Comparison of ENCODE assay signal across 8 cellular contexts in the genomic region with DNA sequence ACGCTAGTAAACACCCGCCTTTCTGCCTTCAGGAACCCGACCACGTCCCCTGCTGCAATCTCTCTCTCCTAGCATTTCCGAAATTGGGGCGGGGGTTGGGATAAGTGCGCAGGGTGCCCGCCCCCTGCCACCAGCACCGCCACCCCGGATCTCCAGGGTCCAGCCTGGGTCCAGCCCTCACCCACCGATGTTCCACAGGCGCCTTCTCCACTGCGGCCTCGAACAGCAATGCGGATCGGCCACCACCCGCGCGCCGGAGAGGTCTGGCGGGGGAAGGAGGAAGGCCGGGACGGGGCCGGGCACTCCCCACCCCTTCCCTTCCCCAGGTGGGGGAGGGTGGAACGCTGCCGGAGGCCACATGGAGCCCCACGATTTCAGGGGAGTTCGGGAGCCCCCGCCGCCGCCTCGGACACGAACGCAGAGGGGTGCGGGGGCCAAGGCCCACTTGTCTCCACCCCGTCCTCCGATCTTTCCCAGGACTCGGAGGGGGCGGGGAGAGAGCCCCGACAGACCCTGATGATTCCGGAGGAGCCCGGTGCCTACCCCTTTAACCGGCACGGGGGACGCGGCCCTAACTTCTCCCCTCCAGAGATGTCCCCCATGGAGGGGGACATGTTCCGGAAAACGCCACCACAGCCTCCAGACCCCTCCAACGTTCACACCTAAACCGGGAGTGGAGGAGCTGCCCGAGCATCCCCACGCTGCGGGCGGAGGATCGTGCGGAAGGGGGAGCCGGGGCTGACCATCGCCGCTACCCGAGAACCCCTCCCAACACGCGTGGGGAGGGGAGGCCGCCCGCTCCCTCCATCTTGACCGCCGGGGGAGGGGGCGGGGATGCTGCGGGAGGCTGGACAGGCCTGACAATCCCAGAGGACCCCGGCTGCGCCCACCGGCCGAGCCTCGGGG. TPM values are rescaled to one million over a fixed set of nuclear protein-coding genes. Genes with fewer than 3 reads are reported as not detected.
DNase-seq lines count a peak whose midpoint lies in the region; ATAC-seq, FAIRE-seq and TF ChIP-seq lines count a peak whose summit lies in the region.

No MANE protein-coding gene starts in this region.

- H3K4ac ChIP-seq in H1 (replicated peaks; ENCODE audit: insufficient read length, low read depth, low read length) (no peak overlapping the region), mesendoderm (ENCODE audit: low read depth, low read length) (peak overlapping the region; percentile 94)

- peak overlapping the region; percentile 16 for H3K56ac ChIP-seq in H1 (replicated peaks; ENCODE audit: insufficient read length, low read depth, low read length)
- peak overlapping the region; percentile 98 for H3K56ac ChIP-seq in mesendoderm (ENCODE audit: low read length)

- WGBS in H1 (ENCODE audit: extremely low coverage in 1 of 2, insufficient coverage in 1 of 2, insufficient read length in 1 of 2, insufficient replicate concordance in 2 of 2, low coverage in 1 of 2, low lambda C conversion rate in 2 of 2, missing lambda C conversion rate in 1 of 2), 2 experiments, result 3% methylated on average over 42 of the region's 73 CpGs; no CpG with 5 or more reads in 1 of the 2 experiments
- no CpG with 5 or more reads among the region's 73 CpGs for WGBS in mesendoderm (ENCODE audit: extremely low coverage, insufficient coverage, low lambda C conversion rate)

- H4K5ac ChIP-seq in H1 (ENCODE audit: insufficient read length, low read depth, low read length) (peak overlapping the region; percentile 88), mesendoderm (ENCODE audit: low read length) (no peak overlapping the region)

- DNase-seq in Caki2 (ENCODE audit: low read depth) (peak; percentile 40), MG63 (peak; percentile 50), H1 (ENCODE audit: low read depth in 1 of 2, low spot score in 2 of 2) (peak in 1 of 2 experiments; percentile 71), mesendoderm (peak; percentile 41)
- peak; percentile 73 for DNase-seq in activated CD8-positive, alpha-beta memory T cell treated with anti-CD3 and anti-CD28 coated beads for 24 hours
- peak; percentile 21 for DNase-seq in stimulated activated naive CD4-positive, alpha-beta T cell treated with Interleukin-2 at 50 U/mL for 16 hours (lab: John Stamatoyannopoulos, UW)

- no peak for FAIRE-seq in H1 (lab: Jason Lieb, UNC)

- no peak overlapping the region for H2BK20ac ChIP-seq in H1 (ENCODE audit: low read length)

- H3K9me3 ChIP-seq in MG63 (no peaks in the 10 kb centered on the region), H1 (ENCODE audit: insufficient read depth in 2 of 2, low read depth in 1 of 2, low read length in 1 of 2) (no peaks in the 10 kb centered on the region)

- H3K9ac ChIP-seq in H1 (replicated peaks in 1 of 4; ENCODE audit: extremely low read depth in 1 of 4, low read depth in 3 of 4, low read length in 3 of 4) (peak overlapping the region; percentile 51 to 73 (median 54)), mesendoderm (ENCODE audit: low read length) (peak overlapping the region; percentile 96)

- POLR2A ChIA-PET in H1 (lab: Charles Lee; ENCODE audit: partially characterized antibody), result interaction anchor here (1.0 to 1.6 kb wide), 3 partner anchors 9 to 184 kb away, joined by 3 to 7 read pairs (median 3); no protein-coding TSS in a partner anchor

- H3K14ac ChIP-seq in H1 (ENCODE audit: insufficient read length), result no peak overlapping the region

- H3K18ac ChIP-seq in H1 (ENCODE audit: extremely low read depth, low read length) (peak overlapping the region; percentile 83), mesendoderm (ENCODE audit: low read length) (peak overlapping the region; percentile 99)

- TF ChIP-seq EP300 in H1 (IDR thresholded peaks at IDR 0.05; ENCODE audit: borderline replicate concordance in 1 of 2, low read depth in 2 of 2, low read length in 2 of 2), result no peak

- H2BK15ac ChIP-seq in H1 (ENCODE audit: low read length) (no peak overlapping the region), mesendoderm (replicated peaks; ENCODE audit: low read depth) (no peak overlapping the region)

- H3K79me2 ChIP-seq in H1 (ENCODE audit: control insufficient read depth in 1 of 2, insufficient read depth in 2 of 2, low read length in 2 of 2) (peaks cover 4 to 54% of the 10 kb centered on the region in 2 experiments), mesendoderm (ENCODE audit: control insufficient read depth, insufficient read depth, low read length) (peaks cover 43% of the 10 kb centered on the region)

- no peak overlapping the region for H2BK120ac ChIP-seq in H1 (replicated peaks; ENCODE audit: low read depth, low read length)
- no peak overlapping the region for H2BK120ac ChIP-seq in mesendoderm (ENCODE audit: low read depth, low read length)

- no peak overlapping the region for H3K27ac ChIP-seq in H1 (ENCODE audit: low read depth, low read length)
- peak overlapping the region; percentile 89 for H3K27ac ChIP-seq in mesendoderm (ENCODE audit: low read depth, low read length)

- TF ChIP-seq RAD21 in H1 (IDR thresholded peaks at IDR 0.05 in 1 of 2, conservative IDR thresholded peaks at IDR 0.05 in 1 of 2; ENCODE audit: low read depth in 2 of 2, low read length in 2 of 2), result no peak

- in situ Hi-C loops in Caki2 (cut with HindIII; ENCODE audit: low pct_unique_long_range_greater_than_20kb, low sequenced_read_pairs), result no loop called here

- no peak for TF ChIP-seq POLR2A in H1 (IDR thresholded peaks at IDR 0.05; ENCODE audit: control extremely low read depth in 1 of 2, low read depth in 2 of 2, low read length in 2 of 2)

- CTCF ChIA-PET in H1 (lab: Charles Lee; ENCODE audit: partially characterized antibody), result no interaction called here

- H2AFZ ChIP-seq in H1 (ENCODE audit: low read length), result no peak overlapping the region

- H2BK12ac ChIP-seq in H1 (ENCODE audit: low read depth, low read length), result no peak overlapping the region

- TF ChIP-seq CTCF in H1 (IDR thresholded peaks at IDR 0.05; ENCODE audit: control extremely low read depth in 1 of 3, insufficient read depth in 1 of 3, low read depth in 1 of 3, low read length in 3 of 3), result no peak

- H4K8ac ChIP-seq in H1 (ENCODE audit: extremely low read depth, insufficient read depth, low read length) (peak overlapping the region; percentile 75; the same call in 1 of the 2 replicates), mesendoderm (ENCODE audit: low read depth, low read length) (no peak overlapping the region)

- peaks cover 15% of the 10 kb centered on the region for H3K23me2 ChIP-seq in H1 (ENCODE audit: low read depth, low read length)

- H2AK5ac ChIP-seq in H1 (ENCODE audit: low read depth, low read length) (no peak overlapping the region), mesendoderm (ENCODE audit: low read length) (no peak overlapping the region)

- H3K79me1 ChIP-seq in H1 (ENCODE audit: low read depth, low read length) (no peaks in the 10 kb centered on the region), mesendoderm (ENCODE audit: low read length) (peaks cover 2% of the 10 kb centered on the region)

- H4K91ac ChIP-seq in H1 (replicated peaks; ENCODE audit: insufficient read length, low read length), result peak overlapping the region; percentile 74

- H3K4me2 ChIP-seq in H1 (ENCODE audit: insufficient read depth in 1 of 2, low read depth in 2 of 2, low read length in 2 of 2) (peak overlapping the region; percentile 91 to 96), mesendoderm (ENCODE audit: low read length) (peak overlapping the region; percentile 99)

- H3K27me3 ChIP-seq in MG63 (no peaks in the 10 kb centered on the region), H1 (replicated peaks in 1 of 4; ENCODE audit: control insufficient read depth in 3 of 4, extremely low read depth in 1 of 4, insufficient read depth in 3 of 4, low read length in 3 of 4) (no peaks in the 10 kb centered on the region), mesendoderm (ENCODE audit: insufficient read depth, low read length, poor library complexity) (no peaks in the 10 kb centered on the region)

- H3K4me1 ChIP-seq in H1 (replicated peaks in 1 of 4; ENCODE audit: control insufficient read depth in 3 of 4, insufficient read depth in 4 of 4, low read length in 3 of 4) (peaks cover 0 to 6% (median 1%) of the 10 kb centered on the region in 4 experiments; a peak in 4 of 7 replicates), mesendoderm (ENCODE audit: control insufficient read depth, low read depth, low read length) (no peaks in the 10 kb centered on the region)

- H3K4me3 ChIP-seq in MG63 (peak overlapping the region; percentile 88), H1 (ENCODE audit: extremely low read depth in 1 of 4, insufficient read depth in 2 of 4, low read depth in 3 of 4, low read length in 4 of 4) (peak overlapping the region; percentile 89 to 94 (median 90)), mesendoderm (ENCODE audit: low read length) (peak overlapping the region; percentile 97)

- H4K20me1 ChIP-seq in H1 (replicated peaks in 1 of 2; ENCODE audit: control insufficient read depth in 1 of 2, insufficient read depth in 2 of 2, low read length in 2 of 2), result peaks cover 0 to 20% of the 10 kb centered on the region in 2 experiments

- H3K23ac ChIP-seq in H1 (ENCODE audit: insufficient read length) (no peak overlapping the region), mesendoderm (ENCODE audit: low read length) (peak overlapping the region; percentile 45)

- peaks cover 16% of the 10 kb centered on the region; the same call in 1 of the 2 replicates for H3K36me3 ChIP-seq in MG63
- no peaks in the 10 kb centered on the region for H3K36me3 ChIP-seq in H1 (ENCODE audit: control insufficient read depth in 2 of 4, insufficient read depth in 4 of 4, low read length in 3 of 4)
- no peaks in the 10 kb centered on the region for H3K36me3 ChIP-seq in mesendoderm (ENCODE audit: control insufficient read depth, insufficient read depth, low read length)

- H2BK5ac ChIP-seq in H1 (ENCODE audit: low read depth, low read length), result peak overlapping the region; percentile 75; the same call in 1 of the 2 replicates
- peak overlapping the region; percentile 35 for H2BK5ac ChIP-seq in mesendoderm (ENCODE audit: low read length)

- ATAC-seq in GM21528 (IDR thresholded peaks at IDR 0.05; ENCODE audit: low FRiP score, unreplicated experiment) (peak; percentile 26), GM18868 (IDR thresholded peaks at IDR 0.05; ENCODE audit: unreplicated experiment) (no peak)

TF ChIP-seq in H1, 55 proteins besides CTCF, POLR2A, EP300 and RAD21 (continues in another document):
- no peak for TF ChIP-seq TEAD4 (IDR thresholded peaks at IDR 0.05; ENCODE audit: low read depth, low read length)

RNA-seq across cellular contexts. Expression of gene ATXN2, which starts 1.1 kb away (rescaled TPM):
- 7.5 and 8.9 TPM in 2 replicates for total RNA-seq in Caki2 (2014; rRNA removed; shearing (Covaris generic); ENCODE audit: low replicate concordance)
- 6.9 and 7.1 TPM in 2 replicates for total RNA-seq in MG63 (2014; rRNA removed; shearing (Covaris generic); ENCODE audit: low replicate concordance)
- 73.4 and 80.7 TPM in 2 replicates for total RNA-seq in H1 (2021; fragmentation: NEBNext Ultra II Directional; extraction: Animal tissue kit (Norgen Biotek cat#: 25700))
- 46.6 and 57.7 TPM in 2 replicates for polyA plus RNA-seq in H1 (2011; rRNA removed)
- 24.6 TPM for polyA plus RNA-seq in H1 (2011; cell fraction: cytosol; rRNA removed)
- 105 TPM for polyA plus RNA-seq in H1 (2011; cell fraction: nucleus; rRNA removed)
- polyA plus RNA-seq in H1 (2012, experiment 1 of 2), result 55.4 to 61.7 TPM (median 58.0 TPM) in 4 replicates
- polyA plus RNA-seq in H1 (2012, experiment 2 of 2), result 21.4 TPM
- 53.0 TPM for polyA plus RNA-seq in H1 (2013, experiment 1 of 2)
- 48.4 TPM for polyA plus RNA-seq in H1 (2013, experiment 2 of 2)
- polyA minus RNA-seq in H1 (2011; rRNA and poly(A)+ RNA removed), result 66.4 and 68.9 TPM in 2 replicates
- polyA minus RNA-seq in H1 (2011; cell fraction: cytosol; rRNA and poly(A)+ RNA removed), result 54.7 TPM
- 120 TPM for polyA minus RNA-seq in H1 (2011; cell fraction: nucleus; rRNA and poly(A)+ RNA removed)
- 37.5 TPM for polyA plus RNA-seq in mesendoderm (2013, experiment 1 of 2)
- polyA plus RNA-seq in mesendoderm (2013, experiment 2 of 2), result 37.8 TPM
